In genomic region chr9:137521405-137521985, GRCh38 we compare ENCODE assay signal across 20 cellular contexts. TPM values are rescaled to one million over a fixed set of nuclear protein-coding genes. Genes with fewer than 3 reads are reported as not detected.
DNase-seq lines count a peak whose midpoint lies in the region; ATAC-seq and TF ChIP-seq lines count a peak whose summit lies in the region.
"Had no signal": no experiment of that assay in that cellular context is flagged by ENCODE, and none has a peak within 500 bp of the region (broad histone marks: within the 10 kb centered on the region; RNA-seq: fewer than 3 reads in every experiment).

No MANE protein-coding gene starts in this region.

- 48 to 63% (median 58%) methylated on average over 18 of the region's 18 CpGs for WGBS in psoas muscle, 3 donors

- TF ChIP-seq CTCF in psoas muscle (IDR thresholded peaks at IDR 0.05) = no peak

- DNase-seq in H7 (peak; percentile 41), NCI-H2107 treated with DMSO at 0.1 percent for 48 hours (lab: John Stamatoyannopoulos, UW; ENCODE audit: unreplicated experiment) (peak; percentile 42), iPS-NIHi11 (ENCODE audit: low spot score) (peak; percentile 4), psoas muscle (no peak), SW 1271 (lab: John Stamatoyannopoulos, UW) (no peak), NCI-H526 treated with DMSO at 0.1 percent for 48 hours (lab: John Stamatoyannopoulos, UW) (no peak)
- DNase-seq: CD8-positive, alpha-beta T cell; DMS79; KG1; NCI-H1048; NCI-H1694 treated with DMSO at 0.1 percent for 48 hours; NCI-H2171; NCI-H446 treated with DMSO at 0.1 percent for 48 hours; NCI-H748 treated with DMSO at 0.1 percent for 48 hours; OCI-M1; SHP77 had no signal

- intact Hi-C loops in psoas muscle (cut with DNase I) = loop anchor here in 1 of 2 donors (5.0 to 10.0 kb wide), 2 partner anchors 99 to 227 kb away; partner anchors contain the start of genes EXD3 and NOXA1

- H3K27me3 ChIP-seq in H7 (ENCODE audit: control insufficient read depth, insufficient read depth, low read length) (no peaks in the 10 kb centered on the region), psoas muscle (ENCODE audit: insufficient read depth in 3 of 3, low read length in 2 of 3) (no peaks in the 10 kb centered on the region)
- H3K27me3 ChIP-seq: BLaER1 treated with 17β-estradiol and CSF1 and Interleukin-3, amounts not matched to agents 10 nM and 100 nM had no signal

- H3K36me3 ChIP-seq in H7 (replicated peaks; ENCODE audit: control insufficient read depth, insufficient read depth, low read length) = no peaks in the 10 kb centered on the region
- H3K36me3 ChIP-seq in psoas muscle (ENCODE audit: insufficient read depth in 1 of 2, low read depth in 1 of 2) = peaks cover 0 to 29% of the 10 kb centered on the region in 2 donors
- H3K36me3 ChIP-seq: HAP-1 had no signal

- no peak overlapping the region for H3K27ac ChIP-seq in psoas muscle
- H3K27ac ChIP-seq: BLaER1 treated with 17β-estradiol and CSF1 and Interleukin-3, amounts not matched to agents 10 nM and 100 nM; SK-N-MC had no signal

- peaks cover 4% of the 10 kb centered on the region for H3K4me1 ChIP-seq in psoas muscle
- H3K4me1 ChIP-seq: HAP-1 had no signal

- ATAC-seq in psoas muscle (peak in 3 of 4 donors; percentile 34 to 48 (median 41)), GM21528 (IDR thresholded peaks at IDR 0.05; ENCODE audit: low FRiP score, unreplicated experiment) (no peak)
- ATAC-seq: CD8-positive, alpha-beta T cell had no signal

- H3K9me3 ChIP-seq in psoas muscle = no peaks in the 10 kb centered on the region
- H3K9me3 ChIP-seq: HAP-1 had no signal

- H3K4me3 ChIP-seq in H7 (ENCODE audit: insufficient read depth, low read depth, low read length) (no peak overlapping the region), psoas muscle (no peak overlapping the region)
- H3K4me3 ChIP-seq: BLaER1 treated with 17β-estradiol and CSF1 and Interleukin-3, amounts not matched to agents 10 nM and 100 nM; HAP-1; SK-N-MC had no signal

RNA-seq across cellular contexts. Expression of gene PNPLA7, which starts 28.7 kb away (rescaled TPM):
- total RNA-seq in H7 (2014; rRNA removed; shearing (Covaris generic)) = 0.07 and 0.14 TPM in 2 replicates
- total RNA-seq in psoas muscle = 10 to 100 TPM in 3 of 4 donors, 1 to 10 TPM in 1; 6.9 to 22.3 (median 12.8) TPM
- polyA plus RNA-seq in psoas muscle = 1 to 10 TPM; 1.2 to 7.7 (median 3.9) TPM

RNA-seq across cellular contexts. Expression of gene MRPL41, which starts 30.2 kb away (rescaled TPM):
- total RNA-seq in H7 (2014; rRNA removed; shearing (Covaris generic)) = 74.5 and 78.8 TPM in 2 replicates
- total RNA-seq in psoas muscle = 100 to 1,000 TPM; 102 to 133 (median 115) TPM
- 100 to 1,000 TPM in 2 of 3 donors, 10 to 100 TPM in 1; 78.0 to 226 (median 205) TPM for polyA plus RNA-seq in psoas muscle

RNA-seq across cellular contexts. Expression of gene DPH7, which starts 57.2 kb away (rescaled TPM):
- total RNA-seq in H7 (2014; rRNA removed; shearing (Covaris generic)) = 41.8 and 49.1 TPM in 2 replicates
- 10 to 100 TPM in 3 of 4 donors, 1 to 10 TPM in 1; 9.1 to 17.8 (median 11.0) TPM for total RNA-seq in psoas muscle
- 10 to 100 TPM; 14.1 to 16.8 (median 15.3) TPM for polyA plus RNA-seq in psoas muscle

Comparison
In these comparisons a context has a peak if more than half of its experiments do, and no peak if none do; other contexts are left out.
1. DNase-seq: peak in H7 (single experiment), NCI-H2107 treated with DMSO at 0.1 percent for 48 hours (single experiment) and iPS-NIHi11 (single experiment); none in psoas muscle (0 of 2), SW 1271 (0 of 2) and NCI-H526 treated with DMSO at 0.1 percent for 48 hours (single experiment).